ENCODE assay signal across 1 cellular context in genomic region chr6:131063028-131063763, GRCh38.
A peak's percentile ranks its signal among the peaks of the same experiment; 100 is the strongest.
TF ChIP-seq lines count a peak whose summit lies in the region.

Gene EPB41L2 (minus strand): TSS chr6:131063245. CDS start chr6:130956485, 106,760 bp downstream.

TF ChIP-seq in K562, 482 proteins besides CTCF, POLR2A, EP300 and RAD21 (continued from another document and continues in another):
- TF ChIP-seq REST (CRISPR knock-in tag; IDR thresholded peaks at IDR 0.05; ENCODE audit: low read depth), result no peak
- no peak for TF ChIP-seq CEBPG (CRISPR knock-in tag; IDR thresholded peaks at IDR 0.05)
- no peak for TF ChIP-seq CEBPG (tag; conservative IDR thresholded peaks at IDR 0.05 in 1 of 2, IDR thresholded peaks at IDR 0.05 in 1 of 2)
- no peak for TF ChIP-seq U2AF2 (optimal IDR thresholded peaks at IDR 0.05; ENCODE audit: low read depth, low read length)
- TF ChIP-seq TAF1 (IDR thresholded peaks at IDR 0.05; ENCODE audit: control insufficient read depth, extremely low read depth, insufficient read depth, low read length, severe bottlenecking), result peak; percentile 55
- no peak for TF ChIP-seq SRSF7 (optimal IDR thresholded peaks at IDR 0.05; ENCODE audit: low read depth, low read length)
- no peak for TF ChIP-seq HDGF (IDR thresholded peaks at IDR 0.05)
- no peak for TF ChIP-seq MYNN (IDR thresholded peaks at IDR 0.05)
- no peak for TF ChIP-seq MYNN (CRISPR knock-in tag; IDR thresholded peaks at IDR 0.05)
- TF ChIP-seq, protein P1, sequence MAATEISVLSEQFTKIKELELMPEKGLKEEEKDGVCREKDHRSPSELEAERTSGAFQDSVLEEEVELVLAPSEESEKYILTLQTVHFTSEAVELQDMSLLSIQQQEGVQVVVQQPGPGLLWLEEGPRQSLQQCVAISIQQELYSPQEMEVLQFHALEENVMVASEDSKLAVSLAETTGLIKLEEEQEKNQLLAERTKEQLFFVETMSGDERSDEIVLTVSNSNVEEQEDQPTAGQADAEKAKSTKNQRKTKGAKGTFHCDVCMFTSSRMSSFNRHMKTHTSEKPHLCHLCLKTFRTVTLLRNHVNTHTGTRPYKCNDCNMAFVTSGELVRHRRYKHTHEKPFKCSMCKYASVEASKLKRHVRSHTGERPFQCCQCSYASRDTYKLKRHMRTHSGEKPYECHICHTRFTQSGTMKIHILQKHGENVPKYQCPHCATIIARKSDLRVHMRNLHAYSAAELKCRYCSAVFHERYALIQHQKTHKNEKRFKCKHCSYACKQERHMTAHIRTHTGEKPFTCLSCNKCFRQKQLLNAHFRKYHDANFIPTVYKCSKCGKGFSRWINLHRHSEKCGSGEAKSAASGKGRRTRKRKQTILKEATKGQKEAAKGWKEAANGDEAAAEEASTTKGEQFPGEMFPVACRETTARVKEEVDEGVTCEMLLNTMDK (IDR thresholded peaks at IDR 0.05; ENCODE audit: borderline replicate concordance, insufficient read depth, low read depth, low read length, poor library complexity, severe bottlenecking), result peak; percentile 26
- no peak for TF ChIP-seq ARID2 (IDR thresholded peaks at IDR 0.05)
- TF ChIP-seq NR2C2 (CRISPR knock-in tag; IDR thresholded peaks at IDR 0.05), result no peak
- TF ChIP-seq NR2C2 (tag; IDR thresholded peaks at IDR 0.05), result peak; percentile 28; the same call in 1 of the 2 replicates
- no peak for TF ChIP-seq HINFP (tag; conservative IDR thresholded peaks at IDR 0.05; ENCODE audit: low read depth)
- no peak for TF ChIP-seq ZBTB8A (IDR thresholded peaks at IDR 0.05; ENCODE audit: partially characterized antibody)
- no peak for TF ChIP-seq ZNF76 (CRISPR knock-in tag; IDR thresholded peaks at IDR 0.05; ENCODE audit: borderline replicate concordance)
- TF ChIP-seq ZBTB9 (CRISPR knock-in tag; IDR thresholded peaks at IDR 0.05), result no peak
- TF ChIP-seq RCOR1 (IDR thresholded peaks at IDR 0.05; ENCODE audit: borderline replicate concordance in 1 of 2, low read depth in 2 of 2, low read length in 2 of 2), result no peak
- TF ChIP-seq NCOA6 (IDR thresholded peaks at IDR 0.05), result no peak
- TF ChIP-seq RBM25 (IDR thresholded peaks at IDR 0.05; ENCODE audit: low read depth, low read length, severe bottlenecking), result no peak
- no peak for TF ChIP-seq MGA (IDR thresholded peaks at IDR 0.05)
- no peak for TF ChIP-seq ZBED1 (IDR thresholded peaks at IDR 0.05)
- TF ChIP-seq IFI16 (CRISPR knock-in tag; IDR thresholded peaks at IDR 0.05), result no peak
- TF ChIP-seq HMGN3 (IDR thresholded peaks at IDR 0.05; ENCODE audit: borderline replicate concordance, extremely low read depth, insufficient read length, low read depth, low read length), result peak; percentile 35
- no peak for TF ChIP-seq MAX (CRISPR knock-in tag; IDR thresholded peaks at IDR 0.05)
- no peak for TF ChIP-seq ZNF224 (CRISPR knock-in tag; IDR thresholded peaks at IDR 0.05)
- TF ChIP-seq ZNF274 (IDR thresholded peaks at IDR 0.05; ENCODE audit: borderline replicate concordance, low read depth, low read length), result no peak
- no peak for TF ChIP-seq ZNF57 (CRISPR knock-in tag; IDR thresholded peaks at IDR 0.05)
- TF ChIP-seq SIX5 (IDR thresholded peaks at IDR 0.05; ENCODE audit: borderline replicate concordance in 1 of 2, insufficient read depth in 1 of 2, low read depth in 1 of 2, low read length in 2 of 2), result no peak
- peak; percentile 5 for TF ChIP-seq ZFP36 (IDR thresholded peaks at IDR 0.05; ENCODE audit: low read depth, low read length, partially characterized antibody)
- no peak for TF ChIP-seq POLR2AphosphoS5 (IDR thresholded peaks at IDR 0.05; ENCODE audit: control insufficient read depth, insufficient read depth, low read depth, low read length)
- TF ChIP-seq ELK1 (CRISPR knock-in tag; IDR thresholded peaks at IDR 0.05), result no peak
